In the genomic region with DNA sequence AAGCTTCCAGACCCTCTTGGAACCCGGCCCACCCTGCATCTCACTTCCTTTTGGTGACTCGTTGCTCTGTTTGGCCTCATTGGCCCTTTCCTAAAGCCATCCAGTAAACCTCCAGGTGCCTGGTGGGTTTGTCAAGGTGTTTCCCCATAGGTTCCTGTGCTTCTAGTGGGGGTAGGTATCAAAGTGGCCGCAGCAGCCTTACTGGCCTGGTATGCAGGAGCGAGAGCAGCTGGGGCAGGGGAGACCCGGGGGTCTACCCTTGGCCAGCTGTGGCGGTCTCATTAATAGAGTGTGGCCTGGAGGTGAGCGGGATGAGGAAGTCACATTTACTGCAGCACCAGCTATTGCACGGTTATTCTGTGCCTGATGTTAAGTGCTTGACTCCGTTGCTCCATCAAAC, we compare ENCODE assay signal across 12 cellular contexts. TPM values are rescaled to one million over a fixed set of nuclear protein-coding genes. Genes with fewer than 3 reads are reported as not detected.
"Had no signal": no experiment of that assay in that cellular context is flagged by ENCODE, and none has a peak within 500 bp of the region (broad histone marks: within the 10 kb centered on the region; RNA-seq: fewer than 3 reads in every experiment).

No MANE protein-coding gene starts in this region.

- H2AFZ ChIP-seq: GM23248, GM23338 had no signal

- H3K9ac ChIP-seq: GM23248 had no signal

- H3K27ac ChIP-seq: GM23248 had no signal

- H3K4me3 ChIP-seq: GM23248, GM23338, HAP-1 had no signal

- H3K36me3 ChIP-seq: HAP-1 had no signal

- DNase-seq: GM23248, GOT3, H9, HCEC 1CT, HFFc6 had no signal

- H3K9me3 Mint-ChIP-seq: GM23338, H9, HFFc6 had no signal

- H3K27ac Mint-ChIP-seq: GM23338, H9, HFFc6 had no signal

- H3K4me1 ChIP-seq: HAP-1 had no signal

- FAIRE-seq: H1, H54 had no signal

- ATAC-seq: HCT116 had no signal

- H3K4me3 Mint-ChIP-seq: GM23338, H9, HFFc6 had no signal

- H3K9me3 ChIP-seq: HAP-1 had no signal

- H3K4me2 ChIP-seq: GM23338 had no signal

RNA-seq across cellular contexts. Expression of a gene that starts 4.1 kb away (rescaled TPM):
- total RNA-seq: GM23248, GM23338, H1, H4, H7, H9, HFFc6 had no signal
- polyA plus RNA-seq: GM23248, GM23338, H1 had no signal

RNA-seq across cellular contexts. Expression of a gene that starts 10.7 kb away (rescaled TPM):
- total RNA-seq: GM23248, GM23338, H1, H4, H7, H9, HFFc6 had no signal
- polyA plus RNA-seq: GM23248, GM23338, H1 had no signal

RNA-seq across cellular contexts. Expression of a gene that starts 18.4 kb away (rescaled TPM):
- total RNA-seq: GM23248, GM23338, H1, HFFc6 had no signal

RNA-seq across cellular contexts. Expression of a gene that starts 27.4 kb away (rescaled TPM):
- total RNA-seq: GM23248, H4, HFFc6 had no signal
- polyA plus RNA-seq: GM23248 had no signal
